In the genomic region with DNA sequence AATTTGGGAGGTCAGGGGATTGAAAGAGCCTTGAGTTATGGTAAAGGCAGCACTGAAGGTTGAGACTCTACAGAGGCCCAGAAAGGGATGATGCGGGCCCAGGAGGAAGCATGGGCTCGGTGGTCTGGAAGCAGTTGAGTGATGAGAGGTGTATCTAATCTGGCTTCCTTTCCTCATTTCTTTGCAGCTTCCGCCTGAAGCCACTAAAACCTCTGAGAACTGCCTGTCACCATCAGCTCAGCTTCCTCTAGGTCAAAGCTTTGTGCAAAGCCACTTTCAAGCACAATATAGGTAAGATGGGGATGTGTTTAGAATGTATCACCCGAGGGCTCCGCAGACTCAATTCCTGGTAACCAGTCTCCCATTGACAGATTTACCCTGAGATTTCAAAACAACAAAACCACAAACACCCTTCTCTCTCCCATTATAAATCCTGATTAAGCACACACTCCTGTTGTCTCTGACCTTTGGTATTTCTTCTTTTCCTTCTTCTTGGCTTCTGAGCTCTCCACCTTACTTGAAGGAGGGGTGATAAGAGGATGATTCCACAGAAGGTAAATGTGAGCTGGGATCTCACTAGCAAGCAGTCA, we compare ENCODE assay signal across 33 cellular contexts. TPM values are rescaled to one million over a fixed set of nuclear protein-coding genes. Genes with fewer than 3 reads are reported as not detected.
DNase-seq lines count a peak whose midpoint lies in the region; ATAC-seq lines count a peak whose summit lies in the region.
"Had no signal": no experiment of that assay in that cellular context is flagged by ENCODE, and none has a peak within 500 bp of the region (broad histone marks: within the 10 kb centered on the region; RNA-seq: fewer than 3 reads in every experiment).

No MANE protein-coding gene starts in this region.

- H3K9me3 ChIP-seq in CD8-positive, alpha-beta memory T cell (ENCODE audit: low read length): no peaks in the 10 kb centered on the region
- H3K9me3 ChIP-seq: Caco-2, colonic mucosa, SK-N-SH, stomach, uterus had no signal

- intact Hi-C loops in activated CD4-positive, alpha-beta memory T cell treated with anti-CD3 and anti-CD28 coated beads for 36 hours (cut with micrococcal nuclease): no loop called here

- peaks cover 23% of the 10 kb centered on the region for H3K27me3 Mint-ChIP-seq in activated CD8-positive, alpha-beta memory T cell treated with anti-CD3 and anti-CD28 coated beads, Interleukin-2, amount 10 ng/mL, durations not matched to agents 7 days and 5 days
- H3K27me3 Mint-ChIP-seq in CD8-positive, alpha-beta memory T cell: peaks cover 18 to 47% of the 10 kb centered on the region in 2 donors
- H3K27me3 Mint-ChIP-seq in activated CD4-positive, alpha-beta memory T cell treated with anti-CD3 and anti-CD28 coated beads for 36 hours: peaks cover 26% of the 10 kb centered on the region
- peaks cover 3 to 6% of the 10 kb centered on the region in 2 donors for H3K27me3 Mint-ChIP-seq in natural killer cell treated with Interleukin-12 subunit alpha and Interleukin-12 subunit beta and Interleukin-15 and Interleukin-18, amount 100 ng/mL, for 72 hours

- no peaks in the 10 kb centered on the region for H3K4me1 ChIP-seq in CD8-positive, alpha-beta memory T cell (ENCODE audit: insufficient read depth, low read length)
- H3K4me1 ChIP-seq: colonic mucosa, uterus had no signal

- peak overlapping the region; percentile 33 for H3K27ac Mint-ChIP-seq in activated CD8-positive, alpha-beta memory T cell treated with anti-CD3 and anti-CD28 coated beads, Interleukin-2, amount 10 ng/mL, durations not matched to agents 7 days and 5 days
- peak overlapping the region in 6 of 8 donors; percentile 5 to 80 (median 25) for H3K27ac Mint-ChIP-seq in CD8-positive, alpha-beta memory T cell
- no peak overlapping the region for H3K27ac Mint-ChIP-seq in activated CD4-positive, alpha-beta memory T cell treated with anti-CD3 and anti-CD28 coated beads for 36 hours
- no peak overlapping the region for H3K27ac Mint-ChIP-seq in natural killer cell treated with Interleukin-12 subunit alpha and Interleukin-12 subunit beta and Interleukin-15 and Interleukin-18, amount 100 ng/mL, for 72 hours
- H3K27ac Mint-ChIP-seq: B cell had no signal

- H3K36me3 ChIP-seq in CD8-positive, alpha-beta memory T cell (ENCODE audit: insufficient read depth, low read length): no peaks in the 10 kb centered on the region
- H3K36me3 ChIP-seq: colonic mucosa, stomach, uterus had no signal

- POLR2A ChIA-PET in CD8-positive, alpha-beta memory T cell (lab: Charles Lee): no interaction called here
- POLR2A ChIA-PET in activated CD4-positive, alpha-beta memory T cell treated with anti-CD3 and anti-CD28 coated beads for 36 hours (lab: Charles Lee): no interaction called here

- H3K9me3 Mint-ChIP-seq in activated CD8-positive, alpha-beta memory T cell treated with anti-CD3 and anti-CD28 coated beads, Interleukin-2, amount 10 ng/mL, durations not matched to agents 7 days and 5 days (ENCODE audit: low read depth): no peaks in the 10 kb centered on the region
- peaks cover 0 to 4% (median 0%) of the 10 kb centered on the region in 5 donors for H3K9me3 Mint-ChIP-seq in CD8-positive, alpha-beta memory T cell
- H3K9me3 Mint-ChIP-seq in activated CD4-positive, alpha-beta memory T cell treated with anti-CD3 and anti-CD28 coated beads for 36 hours: no peaks in the 10 kb centered on the region
- no peaks in the 10 kb centered on the region for H3K9me3 Mint-ChIP-seq in natural killer cell treated with Interleukin-12 subunit alpha and Interleukin-12 subunit beta and Interleukin-15 and Interleukin-18, amount 100 ng/mL, for 72 hours

- CTCF ChIA-PET in activated CD8-positive, alpha-beta memory T cell treated with anti-CD3 and anti-CD28 coated beads, Interleukin-2, amount 10 ng/mL, durations not matched to agents 7 days and 5 days (lab: Charles Lee): interaction anchor here (1.0 kb wide), 1 partner anchor 8 kb away, joined by 3 read pairs; no protein-coding TSS in a partner anchor
- CTCF ChIA-PET in CD8-positive, alpha-beta memory T cell (lab: Charles Lee): interaction anchor here (0.6 to 1.5 kb wide), 2 partner anchors 89 to 594 kb away, joined by 3 to 4 read pairs; no protein-coding TSS in a partner anchor
- CTCF ChIA-PET in activated CD4-positive, alpha-beta memory T cell treated with anti-CD3 and anti-CD28 coated beads for 36 hours (lab: Charles Lee): interaction anchor here (1.3 to 1.4 kb wide), 2 partner anchors 9 to 90 kb away, joined by 3 to 4 read pairs; a partner anchor contains a TSS

- no peak overlapping the region for H3K4me3 Mint-ChIP-seq in activated CD8-positive, alpha-beta memory T cell treated with anti-CD3 and anti-CD28 coated beads, Interleukin-2, amount 10 ng/mL, durations not matched to agents 7 days and 5 days
- peak overlapping the region in 2 of 7 donors; percentile 41 to 51 for H3K4me3 Mint-ChIP-seq in CD8-positive, alpha-beta memory T cell
- H3K4me3 Mint-ChIP-seq in activated CD4-positive, alpha-beta memory T cell treated with anti-CD3 and anti-CD28 coated beads for 36 hours: no peak overlapping the region
- no peak overlapping the region for H3K4me3 Mint-ChIP-seq in natural killer cell treated with Interleukin-12 subunit alpha and Interleukin-12 subunit beta and Interleukin-15 and Interleukin-18, amount 100 ng/mL, for 72 hours
- H3K4me3 Mint-ChIP-seq: B cell had no signal

- no peak overlapping the region for H3K27ac ChIP-seq in CD8-positive, alpha-beta memory T cell (ENCODE audit: low read depth, low read length)
- H3K27ac ChIP-seq: colonic mucosa, stomach, uterus had no signal

- DNase-seq in activated CD8-positive, alpha-beta memory T cell treated with anti-CD3 and anti-CD28 coated beads, Interleukin-2, amount 10 ng/mL, durations not matched to agents 7 days and 5 days: peak; percentile 71
- no peak for DNase-seq in activated CD8-positive, alpha-beta memory T cell treated with anti-CD3 and anti-CD28 coated beads, Interleukin-2, amount 50 U/mL, for 4 hours
- peak in 1 of 5 donors; percentile 11 for DNase-seq in CD8-positive, alpha-beta memory T cell
- peak; percentile 26 for DNase-seq in activated CD4-positive, alpha-beta memory T cell treated with anti-CD3 and anti-CD28 coated beads for 36 hours
- DNase-seq in natural killer cell treated with Interleukin-12 subunit alpha and Interleukin-12 subunit beta and Interleukin-15 and Interleukin-18, amount 100 ng/mL, for 72 hours (ENCODE audit: low spot score): no peak
- no peak for DNase-seq in epidermal melanocyte (ENCODE audit: insufficient read length, low spot score)
- no peak for DNase-seq in SW480 (ENCODE audit: low spot score)
- DNase-seq: activated CD4-positive, alpha-beta T cell treated with anti-CD3 and anti-CD28 coated beads for 1 hour; activated effector memory CD4-positive, alpha-beta T cell treated with Interleukin-2 at 50 U/mL for 16 hours; Caco-2; colonic mucosa; DMS53; effector CD4-positive, alpha-beta T cell; GOT3; islet precursor cell; left ventricle myocardium superior; mesendoderm; NCI-H1105 treated with DMSO at 0.1 percent for 48 hours; NCI-H187 treated with DMSO at 0.1 percent for 48 hours; NCI-H2171; NCI-H524 treated with DMSO at 0.1 percent for 48 hours; posterior cingulate gyrus; right cardiac atrium; SK-N-SH; stimulated activated CD4-positive, alpha-beta T cell treated with anti-CD3 and anti-CD28 coated beads, Interleukin-1b, Interleukin-23, amount 100 ng/mL, for 48 hours; stomach; uterus had no signal

- no peaks in the 10 kb centered on the region for H3K27me3 ChIP-seq in CD8-positive, alpha-beta memory T cell (ENCODE audit: insufficient read depth, low read length, poor library complexity, severe bottlenecking)
- H3K27me3 ChIP-seq: colonic mucosa, uterus had no signal

- H3K36me3 Mint-ChIP-seq in activated CD8-positive, alpha-beta memory T cell treated with anti-CD3 and anti-CD28 coated beads, Interleukin-2, amount 10 ng/mL, durations not matched to agents 7 days and 5 days: peaks cover 1% of the 10 kb centered on the region
- no peaks in the 10 kb centered on the region for H3K36me3 Mint-ChIP-seq in CD8-positive, alpha-beta memory T cell
- no peaks in the 10 kb centered on the region for H3K36me3 Mint-ChIP-seq in activated CD4-positive, alpha-beta memory T cell treated with anti-CD3 and anti-CD28 coated beads for 36 hours
- no peaks in the 10 kb centered on the region for H3K36me3 Mint-ChIP-seq in natural killer cell treated with Interleukin-12 subunit alpha and Interleukin-12 subunit beta and Interleukin-15 and Interleukin-18, amount 100 ng/mL, for 72 hours

- ATAC-seq in activated CD8-positive, alpha-beta memory T cell treated with anti-CD3 and anti-CD28 coated beads, Interleukin-2, amount 10 ng/mL, durations not matched to agents 7 days and 5 days: peak; percentile 85
- ATAC-seq in natural killer cell treated with Interleukin-12 subunit alpha and Interleukin-12 subunit beta and Interleukin-15 and Interleukin-18, amount 100 ng/mL, for 72 hours: peak; percentile 61 to 62
- no peak for ATAC-seq in HG03460 (IDR thresholded peaks at IDR 0.05; ENCODE audit: unreplicated experiment)
- ATAC-seq: esophagus mucosa, left ventricle myocardium superior, right cardiac atrium, Right ventricle myocardium inferior had no signal

- H3K4me1 Mint-ChIP-seq in activated CD8-positive, alpha-beta memory T cell treated with anti-CD3 and anti-CD28 coated beads, Interleukin-2, amount 10 ng/mL, durations not matched to agents 7 days and 5 days: peaks cover 30% of the 10 kb centered on the region
- peaks cover 21 to 30% (median 29%) of the 10 kb centered on the region in 3 donors for H3K4me1 Mint-ChIP-seq in CD8-positive, alpha-beta memory T cell
- peaks cover 11% of the 10 kb centered on the region for H3K4me1 Mint-ChIP-seq in activated CD4-positive, alpha-beta memory T cell treated with anti-CD3 and anti-CD28 coated beads for 36 hours (ENCODE audit: low read depth)
- peaks cover 17 to 35% of the 10 kb centered on the region in 2 donors for H3K4me1 Mint-ChIP-seq in natural killer cell treated with Interleukin-12 subunit alpha and Interleukin-12 subunit beta and Interleukin-15 and Interleukin-18, amount 100 ng/mL, for 72 hours (ENCODE audit: low read depth in 2 of 2)
- H3K4me1 Mint-ChIP-seq: B cell had no signal

- H3K4me3 ChIP-seq in CD8-positive, alpha-beta memory T cell (ENCODE audit: low read length): no peak overlapping the region
- H3K4me3 ChIP-seq: colonic mucosa, stomach, uterus had no signal

RNA-seq across cellular contexts. Expression of a gene that starts 21.2 kb away (rescaled TPM):
- under 1 TPM; 0.28 to 0.29 TPM for total RNA-seq in activated CD8-positive, alpha-beta memory T cell treated with anti-CD3 and anti-CD28 coated beads, Interleukin-2, amount 10 ng/mL, durations not matched to agents 7 days and 5 days
- under 1 TPM; 0.22 to 0.24 TPM for total RNA-seq in CD8-positive, alpha-beta memory T cell
- 0.31 TPM for polyA plus RNA-seq in CD8-positive, alpha-beta memory T cell
- total RNA-seq in activated CD4-positive, alpha-beta memory T cell treated with anti-CD3 and anti-CD28 coated beads for 36 hours: under 1 TPM; 0.34 to 0.50 TPM
- total RNA-seq in natural killer cell treated with Interleukin-12 subunit alpha and Interleukin-12 subunit beta and Interleukin-15 and Interleukin-18, amount 100 ng/mL, for 72 hours: under 1 TPM; 0.59 to 0.95 TPM
- total RNA-seq: cardiac septum, fibroblast of villous mesenchyme, Right ventricle myocardium inferior had no signal

Comparison
In these comparisons a context has a peak if more than half of its experiments do, and no peak if none do; other contexts are left out.
1. DNase-seq: peak in activated CD8-positive, alpha-beta memory T cell treated with anti-CD3 and anti-CD28 coated beads, Interleukin-2, amount 10 ng/mL, durations not matched to agents 7 days and 5 days (single experiment) and activated CD4-positive, alpha-beta memory T cell treated with anti-CD3 and anti-CD28 coated beads for 36 hours (single experiment); none in activated CD8-positive, alpha-beta memory T cell treated with anti-CD3 and anti-CD28 coated beads, Interleukin-2, amount 50 U/mL, for 4 hours (single experiment), natural killer cell treated with Interleukin-12 subunit alpha and Interleukin-12 subunit beta and Interleukin-15 and Interleukin-18, amount 100 ng/mL, for 72 hours (single experiment), epidermal melanocyte (single experiment) and SW480 (single experiment).
2. H3K27ac Mint-ChIP-seq: peak in activated CD8-positive, alpha-beta memory T cell treated with anti-CD3 and anti-CD28 coated beads, Interleukin-2, amount 10 ng/mL, durations not matched to agents 7 days and 5 days (single experiment) and CD8-positive, alpha-beta memory T cell (6 of 8); none in activated CD4-positive, alpha-beta memory T cell treated with anti-CD3 and anti-CD28 coated beads for 36 hours (single experiment) and natural killer cell treated with Interleukin-12 subunit alpha and Interleukin-12 subunit beta and Interleukin-15 and Interleukin-18, amount 100 ng/mL, for 72 hours (0 of 2).